Comparison of ENCODE assay signal across 8 cellular contexts in the genomic region with DNA sequence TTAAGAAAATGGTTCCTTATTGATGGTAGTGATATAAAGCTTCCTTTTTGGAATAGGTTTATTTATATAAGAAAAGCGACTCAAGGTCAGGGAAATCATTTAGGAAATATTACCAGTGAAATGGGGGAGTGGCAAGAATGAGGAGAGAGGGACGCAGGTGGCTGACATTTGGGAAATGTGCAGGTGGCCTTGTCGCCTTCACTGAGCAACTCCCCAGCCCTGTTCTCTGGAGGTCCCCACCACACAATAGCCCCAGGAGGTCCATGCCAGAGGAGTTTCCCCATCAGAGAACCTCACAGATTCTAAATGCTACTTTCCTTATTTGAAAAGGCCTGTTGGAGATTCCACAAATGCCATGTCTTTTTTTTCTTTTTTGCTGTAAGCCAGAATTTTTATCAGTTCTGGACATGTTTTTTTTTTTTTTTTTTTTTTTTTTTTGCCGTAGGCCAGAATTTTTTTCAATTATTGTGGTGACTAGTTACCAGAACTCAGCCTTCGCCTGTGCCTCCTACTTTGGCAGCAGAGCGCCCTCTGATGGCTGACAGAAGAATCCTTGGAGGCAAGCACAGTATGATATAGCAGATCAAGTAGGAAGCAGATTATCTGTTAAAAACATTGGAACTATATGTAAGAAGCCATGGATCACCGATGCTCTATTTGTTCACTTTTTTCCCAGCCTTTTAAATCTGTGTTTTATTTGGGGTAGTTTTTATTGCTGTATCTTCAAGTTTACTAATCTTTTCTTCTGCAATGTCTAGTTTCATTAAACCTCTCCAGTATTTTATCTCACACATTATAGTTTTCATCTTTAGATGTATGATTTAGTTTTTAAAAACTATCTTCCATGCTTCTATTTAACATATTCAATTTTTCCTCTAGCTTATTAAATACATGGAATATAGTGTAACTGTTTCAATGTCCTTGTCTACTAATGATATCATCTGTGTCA. TPM values are rescaled to one million over a fixed set of nuclear protein-coding genes. Genes with fewer than 3 reads are reported as not detected.
DNase-seq lines count a peak whose midpoint lies in the region; ATAC-seq and TF ChIP-seq lines count a peak whose summit lies in the region.

No MANE protein-coding gene starts in this region.

- no peaks in the 10 kb centered on the region for H3K36me3 Mint-ChIP-seq in mesothelial cell of epicardium

- peaks cover under 1% of the 10 kb centered on the region for H3K9me3 Mint-ChIP-seq in mesothelial cell of epicardium

- H3K27me3 Mint-ChIP-seq in mesothelial cell of epicardium (ENCODE audit: low read depth), result peaks cover 3% of the 10 kb centered on the region

- H3K4me3 Mint-ChIP-seq in mesothelial cell of epicardium, result no peak overlapping the region

- H3K27ac Mint-ChIP-seq in mesothelial cell of epicardium, result no peak overlapping the region

- DNase-seq in GM03348 (ENCODE audit: low spot score) (peak; percentile 62), NCI-H748 (lab: John Stamatoyannopoulos, UW; ENCODE audit: unreplicated experiment) (peak; percentile 45), mesothelial cell of epicardium (ENCODE audit: low spot score in 2 of 2, unreplicated experiment in 2 of 2) (peak; percentile 54 to 64)
- peak; percentile 35 to 40 for DNase-seq in activated CD4-positive, alpha-beta T cell treated with anti-CD3 and anti-CD28 coated beads, Interleukin-2, amount 50 U/mL, for 4 hours
- DNase-seq in effector CD4-positive, alpha-beta T cell, result peak; percentile 22
- DNase-seq in stimulated activated naive CD8-positive, alpha-beta T cell treated with anti-CD3 and anti-CD28 coated beads, Interleukin-15, Interleukin-2, amounts not matched to agents 100 U/mL and 50 U/mL, for 24 hours, result peak; percentile 69

- H3K4me1 Mint-ChIP-seq in mesothelial cell of epicardium, result peaks cover 7% of the 10 kb centered on the region

- ATAC-seq in HG03196 (IDR thresholded peaks at IDR 0.05; ENCODE audit: unreplicated experiment) (peak; percentile 55), HG02884 (IDR thresholded peaks at IDR 0.05; ENCODE audit: unreplicated experiment) (no peak)
- ATAC-seq in stimulated activated naive CD8-positive, alpha-beta T cell treated with anti-CD3 and anti-CD28 coated beads, Interleukin-15, Interleukin-2, amounts not matched to agents 100 U/mL and 50 U/mL, for 24 hours, result peak; percentile 75

- TF ChIP-seq CTCF in mesothelial cell of epicardium (IDR thresholded peaks at IDR 0.05; ENCODE audit: unreplicated experiment), result peak; percentile 59

RNA-seq across cellular contexts. Expression of gene OPALIN, which starts 18.6 kb away (rescaled TPM):
- not detected in 3 replicates for total RNA-seq in mesothelial cell of epicardium

RNA-seq across cellular contexts. Expression of gene DNTT, which starts 36.0 kb away (rescaled TPM):
- not detected in 3 replicates for total RNA-seq in mesothelial cell of epicardium
